24 cellular contexts compared by ENCODE assay signal in the genomic region with DNA sequence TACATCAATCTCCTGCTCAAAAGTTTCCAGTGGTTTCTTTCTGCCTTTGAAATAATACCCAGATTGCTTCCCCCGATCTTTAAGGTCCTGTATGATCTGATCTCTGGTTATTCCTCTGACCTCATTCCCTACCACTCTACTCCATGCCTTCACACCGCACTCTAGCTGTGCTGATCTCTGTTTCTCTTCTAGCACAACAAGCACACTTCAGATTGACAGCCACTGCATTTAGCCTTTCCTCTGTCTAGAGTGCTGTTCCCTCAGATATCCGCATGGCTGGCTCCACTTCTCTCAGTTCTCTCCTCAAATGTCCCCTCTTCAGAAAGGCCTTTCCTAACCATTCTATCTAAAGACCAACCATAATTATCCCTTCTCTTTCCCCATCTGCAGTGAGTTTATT.
"Had no signal": no experiment of that assay in that cellular context is flagged by ENCODE, and none has a peak within 500 bp of the region (broad histone marks: within the 10 kb centered on the region; RNA-seq: fewer than 3 reads in every experiment).

No MANE protein-coding gene starts in this region.

- DNase-seq: dermis blood vessel endothelial cell; dorsolateral prefrontal cortex; effector CD4-positive, alpha-beta T cell; effector memory CD4-positive, alpha-beta T cell; foreskin keratinocyte; heart left ventricle; hypothalamus; immature natural killer cell; islet precursor cell; kidney; kidney glomerular epithelial cell; left colon; left ventricle myocardium inferior; lower lobe of right lung; mesenchymal stem cell; mucosa of descending colon; naive B cell; naive thymus-derived CD8-positive, alpha-beta T cell had no signal

- H3K4me3 ChIP-seq: coronary artery, dorsolateral prefrontal cortex, esophagus muscularis mucosa, gastroesophageal sphincter, heart left ventricle, hepatocyte, left ventricle myocardium inferior, lower lobe of right lung, mucosa of descending colon had no signal

- H3K27me3 ChIP-seq: esophagus muscularis mucosa, foreskin keratinocyte, gastroesophageal sphincter, heart left ventricle, hepatocyte had no signal

- H2AFZ ChIP-seq: hepatocyte had no signal

- H3K27ac ChIP-seq: coronary artery, dorsolateral prefrontal cortex, esophagus muscularis mucosa, foreskin keratinocyte, gastroesophageal sphincter, heart left ventricle, hepatocyte, left ventricle myocardium inferior, lower lobe of right lung had no signal

- FAIRE-seq: endothelial cell of umbilical vein, frontal cortex, kidney had no signal

- H3K4me2 ChIP-seq: hepatocyte had no signal

- H3K4me1 ChIP-seq: foreskin keratinocyte, gastroesophageal sphincter, heart left ventricle, left ventricle myocardium inferior, lower lobe of right lung had no signal

- H3K36me3 ChIP-seq: esophagus muscularis mucosa, gastroesophageal sphincter, heart left ventricle, left ventricle myocardium inferior, lower lobe of right lung had no signal

- H3K79me2 ChIP-seq: hepatocyte had no signal

- H3K9me3 ChIP-seq: esophagus muscularis mucosa, gastroesophageal sphincter, heart left ventricle, left ventricle myocardium inferior, lower lobe of right lung, mucosa of descending colon had no signal
